18 cellular contexts compared by ENCODE assay signal in the genomic region with DNA sequence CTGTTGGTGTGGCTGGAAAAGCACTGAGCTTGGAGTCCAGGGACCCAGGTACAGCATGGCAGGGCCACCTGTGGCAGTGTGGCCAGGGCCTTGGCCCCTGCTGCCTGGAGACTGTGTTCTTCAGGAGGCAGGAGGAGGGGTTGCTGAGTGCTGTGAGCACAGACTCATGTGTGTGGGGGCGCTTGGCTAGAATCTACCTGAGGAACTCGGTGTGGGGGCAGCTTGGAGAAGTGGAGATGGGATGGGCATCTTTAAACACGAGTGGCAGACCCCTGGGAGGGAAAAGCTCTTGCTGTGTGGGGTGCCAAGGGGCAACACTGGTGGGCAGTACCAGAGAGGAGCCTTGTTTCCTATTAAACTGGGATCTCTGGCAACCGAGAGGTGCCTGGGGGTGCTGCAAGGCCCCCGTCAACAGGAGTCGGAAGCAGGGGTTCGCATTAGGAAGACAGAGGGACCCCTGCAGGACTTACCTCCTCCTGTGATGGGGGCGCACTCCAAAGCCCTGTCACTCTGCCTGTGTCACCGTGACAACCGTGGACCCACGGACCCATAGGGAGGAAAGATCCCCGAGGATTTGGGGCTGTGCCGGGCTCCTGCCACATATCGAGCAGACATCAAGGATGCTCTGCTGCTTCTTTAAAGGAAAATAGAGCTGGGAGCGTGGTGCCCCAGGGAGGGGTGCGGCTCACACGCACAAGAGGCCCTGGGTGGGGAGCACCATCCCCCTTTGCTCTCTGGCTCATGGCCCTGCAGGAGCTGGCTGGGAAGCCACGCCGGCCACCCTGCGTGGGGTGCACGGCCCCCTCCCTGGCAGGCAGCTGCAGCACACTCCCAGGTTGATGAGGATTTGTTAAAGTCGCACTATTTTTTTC.
DNase-seq lines count a peak whose midpoint lies in the region; ATAC-seq and TF ChIP-seq lines count a peak whose summit lies in the region.
"Had no signal": no experiment of that assay in that cellular context is flagged by ENCODE, and none has a peak within 500 bp of the region (broad histone marks: within the 10 kb centered on the region; RNA-seq: fewer than 3 reads in every experiment).

No MANE protein-coding gene starts in this region.

- H2BK12ac ChIP-seq in neuronal stem cell (ENCODE audit: low read length): no peak overlapping the region

- no peak overlapping the region for H2AFZ ChIP-seq in neuronal stem cell (ENCODE audit: low read length)

- H3K9me3 ChIP-seq in Peyer's patch (no peaks in the 10 kb centered on the region), neuronal stem cell (replicated peaks in 1 of 2; ENCODE audit: control insufficient read depth in 2 of 2, insufficient read depth in 1 of 2, low read depth in 1 of 2, low read length in 2 of 2) (peaks cover 0 to 2% of the 10 kb centered on the region in 2 donors), stomach (no peaks in the 10 kb centered on the region)
- H3K9me3 ChIP-seq: BE2C had no signal

- TF ChIP-seq POLR2A in Peyer's patch (IDR thresholded peaks at IDR 0.05): no peak
- TF ChIP-seq POLR2A in stomach (IDR thresholded peaks at IDR 0.05): no peak

- no peak overlapping the region for H3K4me2 ChIP-seq in neuronal stem cell (ENCODE audit: insufficient read depth, low read length, poor library complexity, severe bottlenecking)
- H3K4me2 ChIP-seq: KMS-11 had no signal

- H3K4me1 ChIP-seq in Peyer's patch (no peaks in the 10 kb centered on the region), neuronal stem cell (ENCODE audit: control insufficient read depth in 2 of 2, insufficient read depth in 1 of 2, low read depth in 1 of 2, low read length in 2 of 2) (no peaks in the 10 kb centered on the region), stomach (no peaks in the 10 kb centered on the region)
- H3K4me1 ChIP-seq: BE2C had no signal

- intact Hi-C loops in stomach (cut with DNase I; ENCODE audit: low total_unique reads): no loop called here

- no peak overlapping the region for H3K14ac ChIP-seq in neuronal stem cell (ENCODE audit: low read length)

- no peak overlapping the region for H2BK120ac ChIP-seq in neuronal stem cell (ENCODE audit: low read depth, low read length)

- H2AK5ac ChIP-seq in neuronal stem cell (ENCODE audit: low read depth, low read length): peak overlapping the region; percentile 83

- H2BK15ac ChIP-seq in neuronal stem cell (ENCODE audit: low read length): no peak overlapping the region

- no peak overlapping the region for H4K8ac ChIP-seq in neuronal stem cell (ENCODE audit: low read depth, low read length)

- H3K36me3 ChIP-seq in Peyer's patch (no peaks in the 10 kb centered on the region), neuronal stem cell (replicated peaks in 1 of 2; ENCODE audit: control insufficient read depth in 2 of 2, insufficient read depth in 2 of 2, low read length in 2 of 2) (no peaks in the 10 kb centered on the region), stomach (no peaks in the 10 kb centered on the region)
- H3K36me3 ChIP-seq: BE2C had no signal

- peaks cover 1% of the 10 kb centered on the region for H3K79me1 ChIP-seq in neuronal stem cell (ENCODE audit: low read depth, low read length)

- no peak overlapping the region for H3K4me3 ChIP-seq in Peyer's patch
- no peak overlapping the region for H3K4me3 ChIP-seq in neuronal stem cell (ENCODE audit: low read length in 2 of 2)
- no peak overlapping the region for H3K4me3 ChIP-seq in stomach

- H3K23ac ChIP-seq in neuronal stem cell (ENCODE audit: low read depth, low read length, poor library complexity): peak overlapping the region; percentile 52

- no peak overlapping the region for H3K9ac ChIP-seq in neuronal stem cell (ENCODE audit: low read depth, low read length, poor library complexity)
- H3K9ac ChIP-seq: KMS-11 had no signal

- no peak overlapping the region for H4K91ac ChIP-seq in neuronal stem cell (ENCODE audit: low read depth, low read length, poor library complexity)

- TF ChIP-seq CTCF in Peyer's patch (IDR thresholded peaks at IDR 0.05) (no peak), stomach (IDR thresholded peaks at IDR 0.05) (no peak)

- H3K27me3 ChIP-seq in Peyer's patch (no peaks in the 10 kb centered on the region), neuronal stem cell (ENCODE audit: control insufficient read depth in 3 of 3, insufficient read depth in 3 of 3, low read depth in 1 of 3, low read length in 3 of 3) (peaks cover 0 to 31% (median 0%) of the 10 kb centered on the region in 3 experiments), stomach (peaks cover 0 to 59% (median 11%) of the 10 kb centered on the region in 3 donors)

- no peak overlapping the region for H3K27ac ChIP-seq in Peyer's patch
- no peak overlapping the region for H3K27ac ChIP-seq in neuronal stem cell (replicated peaks; ENCODE audit: low read length)
- H3K27ac ChIP-seq in stomach: no peak overlapping the region
- H3K27ac ChIP-seq: HL-60, KMS-11 had no signal

- ATAC-seq in HG03135 (IDR thresholded peaks at IDR 0.05; ENCODE audit: unreplicated experiment): no peak

- TF ChIP-seq EP300 in stomach (IDR thresholded peaks at IDR 0.05): no peak

- peak; percentile 36 for DNase-seq in activated effector memory CD4-positive, alpha-beta T cell treated with anti-CD3 and anti-CD28 coated beads, Interleukin-2, amount 50 U/mL, for 16 hours
- no peak for DNase-seq in activated effector memory CD4-positive, alpha-beta T cell treated with Interleukin-2 at 50 U/mL for 16 hours
- DNase-seq in Peyer's patch: peak in 2 of 3 donors; percentile 30 to 31
- no peak for DNase-seq in neuronal stem cell (ENCODE audit: low spot score)
- DNase-seq in stomach: peak; percentile 18
- DNase-seq in OCI-M2 (lab: John Stamatoyannopoulos, UW; ENCODE audit: unreplicated experiment): no peak
- DNase-seq: BE2C, Calu3, GF-D8, HCEC 1CT, MV-4-11, NCI-H187, NCI-H2227 treated with DMSO at 0.1 percent for 48 hours, NCI-H510A treated with DMSO at 0.1 percent for 48 hours, NCI-H774 had no signal

- H2BK5ac ChIP-seq in neuronal stem cell (ENCODE audit: low read length): peak overlapping the region; percentile 42

- no peak overlapping the region for H3K4ac ChIP-seq in neuronal stem cell (ENCODE audit: low read length)

- H3K18ac ChIP-seq in neuronal stem cell (ENCODE audit: low read length): peak overlapping the region; percentile 64

- WGBS in neuronal stem cell (ENCODE audit: extremely low coverage in 2 of 2, insufficient read length in 2 of 2, insufficient replicate concordance in 1 of 2), 2 donors: no CpG with 5 or more reads among the region's 22 CpGs
- whole genome bisulfite sequencing in stomach, 5 donors: 75 to 80% (median 76%) methylated on average over 14 to 22 of the region's 22 CpGs

Comparison
In these comparisons a context has a peak if more than half of its experiments do, and no peak if none do; other contexts are left out.
1. DNase-seq: peak in activated effector memory CD4-positive, alpha-beta T cell treated with anti-CD3 and anti-CD28 coated beads, Interleukin-2, amount 50 U/mL, for 16 hours (single experiment), Peyer's patch (2 of 3) and stomach (single experiment); none in activated effector memory CD4-positive, alpha-beta T cell treated with Interleukin-2 at 50 U/mL for 16 hours (single experiment), neuronal stem cell (single experiment) and OCI-M2 (single experiment).